Comparison of ENCODE assay signal across 21 cellular contexts in the genomic region with DNA sequence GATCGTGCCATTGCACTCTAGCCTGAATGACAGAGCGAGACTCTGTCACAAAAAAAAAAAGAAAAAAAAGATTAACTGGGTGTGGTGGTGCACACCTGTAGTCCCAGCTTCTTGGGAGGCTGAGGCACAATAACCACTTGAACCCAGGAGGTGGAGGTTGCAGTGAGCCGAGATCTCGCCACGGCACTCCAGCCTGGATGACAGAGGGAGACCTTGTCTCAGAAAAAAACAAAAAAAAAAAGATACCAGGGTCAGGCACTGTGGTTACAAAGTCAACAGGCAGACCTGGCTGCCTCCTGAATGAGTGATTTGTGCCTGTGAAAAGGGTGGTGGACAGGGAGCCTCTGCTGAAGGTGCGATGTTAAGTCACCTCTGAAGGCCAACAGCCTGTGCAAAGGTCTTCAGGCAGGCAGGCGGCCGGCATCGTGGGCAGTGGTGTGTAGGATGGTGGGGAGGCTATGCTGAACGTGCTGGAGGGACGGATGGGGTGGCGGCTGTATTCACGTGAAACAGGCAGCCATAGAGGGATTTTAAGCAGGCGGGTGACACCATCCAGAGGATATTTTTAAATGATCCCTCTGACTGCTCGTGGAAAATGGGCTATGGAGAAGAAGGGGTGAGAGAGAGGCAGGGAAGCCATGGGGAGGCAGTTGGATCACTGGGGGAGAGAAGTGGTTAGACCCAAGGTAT. TPM values are rescaled to one million over a fixed set of nuclear protein-coding genes. Genes with fewer than 3 reads are reported as not detected.
DNase-seq lines count a peak whose midpoint lies in the region; ATAC-seq and TF ChIP-seq lines count a peak whose summit lies in the region.
"Had no signal": no experiment of that assay in that cellular context is flagged by ENCODE, and none has a peak within 500 bp of the region (broad histone marks: within the 10 kb centered on the region; RNA-seq: fewer than 3 reads in every experiment).

No MANE protein-coding gene starts in this region.

- WGBS in psoas muscle, 3 donors = 91 to 95% (median 95%) methylated on average over 14 to 15 of the region's 15 CpGs

- H3K4me3 ChIP-seq in psoas muscle = no peak overlapping the region
- H3K4me3 ChIP-seq: body of pancreas, sigmoid colon, SJCRH30 had no signal

- TF ChIP-seq CTCF in psoas muscle (IDR thresholded peaks at IDR 0.05) = no peak

- no peaks in the 10 kb centered on the region for H3K9me3 Mint-ChIP-seq in activated naive CD4-positive, alpha-beta T cell treated with anti-CD3 and anti-CD28 coated beads, Interleukin-2, amount 50 U/mL, for 72 hours
- H3K9me3 Mint-ChIP-seq: activated T-cell treated with anti-CD3 and anti-CD28 coated beads, Interleukin-2, amount 50 U/mL, for 4 hours had no signal

- H3K9me3 ChIP-seq in psoas muscle = no peaks in the 10 kb centered on the region
- H3K9me3 ChIP-seq: body of pancreas, sigmoid colon had no signal

- intact Hi-C loops in left ventricle myocardium superior (cut with micrococcal nuclease) (no loop called here), left cardiac atrium (cut with DNase I) (no loop called here), psoas muscle (cut with DNase I) (no loop called here)

- no peak overlapping the region for H3K27ac ChIP-seq in psoas muscle
- H3K27ac ChIP-seq: body of pancreas, C4-2B, HL-60, parathyroid adenoma, sigmoid colon, SJCRH30 had no signal

- H3K36me3 ChIP-seq in psoas muscle (ENCODE audit: insufficient read depth in 1 of 2, low read depth in 1 of 2) = no peaks in the 10 kb centered on the region
- H3K36me3 ChIP-seq: sigmoid colon, SJCRH30 had no signal

- H3K4me1 ChIP-seq in psoas muscle = no peaks in the 10 kb centered on the region
- H3K4me1 ChIP-seq: body of pancreas had no signal

- H3K27ac Mint-ChIP-seq in activated naive CD4-positive, alpha-beta T cell treated with anti-CD3 and anti-CD28 coated beads, Interleukin-2, amount 50 U/mL, for 72 hours = peak overlapping the region; percentile 56 to 81

- ATAC-seq in left ventricle myocardium superior (no peak), left cardiac atrium (no peak), GM18858 (IDR thresholded peaks at IDR 0.05; ENCODE audit: unreplicated experiment) (no peak), psoas muscle (no peak)
- ATAC-seq in activated naive CD4-positive, alpha-beta T cell treated with anti-CD3 and anti-CD28 coated beads, Interleukin-2, amount 50 U/mL, for 72 hours = no peak
- ATAC-seq: activated T-cell treated with anti-CD3 and anti-CD28 coated beads, Interleukin-2, amount 50 U/mL, for 4 hours; body of pancreas had no signal

- H3K27me3 ChIP-seq in psoas muscle (ENCODE audit: insufficient read depth in 3 of 3, low read length in 2 of 3) = peaks cover 0 to 7% (median 0%) of the 10 kb centered on the region in 3 donors
- H3K27me3 ChIP-seq: body of pancreas had no signal

- DNase-seq in left ventricle myocardium superior (peak; percentile 18), left cardiac atrium (no peak), left kidney (ENCODE audit: low read depth, low spot score) (peak; percentile 38), NCI-H1694 treated with DMSO at 0.1 percent for 48 hours (lab: John Stamatoyannopoulos, UW) (no peak), psoas muscle (no peak)
- DNase-seq in activated naive CD4-positive, alpha-beta T cell treated with anti-CD3 and anti-CD28 coated beads, Interleukin-2, amount 50 U/mL, for 72 hours (ENCODE audit: low spot score in 2 of 2) = no peak
- DNase-seq: activated CD4-positive, alpha-beta T cell treated with anti-CD3 and anti-CD28 coated beads, Interleukin-2, amount 50 U/mL, for 48 hours; activated T-cell treated with anti-CD3 and anti-CD28 coated beads, Interleukin-2, amount 50 U/mL, for 4 hours; body of pancreas; kidney glomerular epithelial cell; mesenchymal stem cell; NCI-H524 treated with DMSO at 0.1 percent for 48 hours; sigmoid colon; SJCRH30; stimulated activated CD4-positive, alpha-beta T cell treated with anti-CD3 and anti-CD28 coated beads, Interleukin-15, amount 100 ng/mL, for 24 hours; stimulated activated CD8-positive, alpha-beta memory T cell treated with anti-CD3 and anti-CD28 coated beads, Interleukin-4, amount 100 ng/mL, for 48 hours; T-helper 2 cell had no signal

- peaks cover 4 to 10% of the 10 kb centered on the region in 2 donors for H3K36me3 Mint-ChIP-seq in activated naive CD4-positive, alpha-beta T cell treated with anti-CD3 and anti-CD28 coated beads, Interleukin-2, amount 50 U/mL, for 72 hours

RNA-seq across cellular contexts. Expression of a gene that starts 41.4 kb away (rescaled TPM):
- 5.2 TPM for total RNA-seq in left ventricle myocardium superior
- total RNA-seq in left cardiac atrium = 1 to 10 TPM; 8.5 to 9.7 TPM
- 10 to 100 TPM; 21.2 to 30.7 TPM for total RNA-seq in activated naive CD4-positive, alpha-beta T cell treated with anti-CD3 and anti-CD28 coated beads, Interleukin-2, amount 50 U/mL, for 72 hours
- 1 to 10 TPM; 1.3 to 2.7 (median 2.3) TPM for total RNA-seq in psoas muscle
- polyA plus RNA-seq in psoas muscle = under 1 TPM; 0.61 to 0.89 (median 0.72) TPM

Comparison
In these comparisons a context has a peak if more than half of its experiments do, and no peak if none do; other contexts are left out.
1. DNase-seq: peak in left ventricle myocardium superior (single experiment) and left kidney (single experiment); none in left cardiac atrium (single experiment), activated naive CD4-positive, alpha-beta T cell treated with anti-CD3 and anti-CD28 coated beads, Interleukin-2, amount 50 U/mL, for 72 hours (0 of 2), NCI-H1694 treated with DMSO at 0.1 percent for 48 hours (single experiment) and psoas muscle (0 of 2).